Comparison of ENCODE assay signal across 1 cellular context in the genomic region with DNA sequence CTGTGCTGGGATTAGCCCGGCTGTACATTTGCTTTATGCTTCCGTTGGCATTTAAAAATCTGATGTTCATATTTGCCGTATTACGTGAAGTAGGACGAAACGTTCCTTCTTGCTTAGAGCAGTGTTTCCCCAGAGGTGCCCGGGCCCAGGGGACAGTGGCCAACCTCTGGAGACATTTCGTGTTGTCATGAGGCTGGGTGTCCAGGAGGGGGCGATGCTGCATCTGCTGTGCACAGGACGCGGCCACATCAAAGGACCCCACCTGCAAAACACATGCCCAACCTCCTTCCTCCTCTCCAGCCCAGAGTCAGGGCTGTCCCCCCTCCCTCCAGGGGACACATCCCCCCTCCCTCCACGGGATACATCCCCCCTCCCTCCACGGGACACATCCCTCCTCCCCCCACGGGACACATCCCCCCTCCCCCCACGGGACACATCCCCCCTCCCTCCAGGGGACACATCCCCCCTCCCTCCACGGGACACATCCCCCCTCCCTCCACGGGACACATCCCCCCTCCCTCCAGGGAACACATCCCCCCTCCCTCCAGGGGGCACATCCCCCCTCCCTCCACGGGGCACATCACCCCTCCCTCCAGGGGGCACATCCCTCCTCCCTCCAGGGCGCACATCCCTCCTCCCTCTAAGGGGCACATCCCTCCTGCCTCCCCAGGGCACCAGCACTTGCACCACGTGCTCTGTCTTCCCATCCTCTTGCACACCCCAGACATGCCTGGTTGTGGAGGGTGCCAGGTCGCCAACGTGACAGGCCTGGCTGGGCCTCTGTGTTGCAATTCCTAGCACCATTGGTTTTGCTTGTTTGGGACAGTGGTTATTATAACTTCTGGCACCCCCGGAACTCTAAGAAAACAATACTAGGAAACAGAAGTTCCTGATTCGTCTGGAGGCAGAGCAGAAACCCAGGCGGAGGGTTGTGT.
TF ChIP-seq lines count a peak whose summit lies in the region.

No MANE protein-coding gene starts in this region.

TF ChIP-seq in H1, 55 proteins besides CTCF, POLR2A, EP300 and RAD21:
- TF ChIP-seq TCF12 (IDR thresholded peaks at IDR 0.05; ENCODE audit: low read depth, low read length) (0 out of 2 replicates have a peak, but pooled peaks have one; percentile 51), GABPA (IDR thresholded peaks at IDR 0.05; ENCODE audit: borderline replicate concordance, insufficient read depth, low read length) (peak; percentile 55; the same call in 1 of the 2 replicates), SAP30 (IDR thresholded peaks at IDR 0.05; ENCODE audit: insufficient read depth, insufficient replicate concordance, low read length) (no peak)
- TF ChIP-seq, protein P1, sequence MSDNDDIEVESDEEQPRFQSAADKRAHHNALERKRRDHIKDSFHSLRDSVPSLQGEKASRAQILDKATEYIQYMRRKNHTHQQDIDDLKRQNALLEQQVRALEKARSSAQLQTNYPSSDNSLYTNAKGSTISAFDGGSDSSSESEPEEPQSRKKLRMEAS (IDR thresholded peaks at IDR 0.05): peak; percentile 71
